In the genomic region with DNA sequence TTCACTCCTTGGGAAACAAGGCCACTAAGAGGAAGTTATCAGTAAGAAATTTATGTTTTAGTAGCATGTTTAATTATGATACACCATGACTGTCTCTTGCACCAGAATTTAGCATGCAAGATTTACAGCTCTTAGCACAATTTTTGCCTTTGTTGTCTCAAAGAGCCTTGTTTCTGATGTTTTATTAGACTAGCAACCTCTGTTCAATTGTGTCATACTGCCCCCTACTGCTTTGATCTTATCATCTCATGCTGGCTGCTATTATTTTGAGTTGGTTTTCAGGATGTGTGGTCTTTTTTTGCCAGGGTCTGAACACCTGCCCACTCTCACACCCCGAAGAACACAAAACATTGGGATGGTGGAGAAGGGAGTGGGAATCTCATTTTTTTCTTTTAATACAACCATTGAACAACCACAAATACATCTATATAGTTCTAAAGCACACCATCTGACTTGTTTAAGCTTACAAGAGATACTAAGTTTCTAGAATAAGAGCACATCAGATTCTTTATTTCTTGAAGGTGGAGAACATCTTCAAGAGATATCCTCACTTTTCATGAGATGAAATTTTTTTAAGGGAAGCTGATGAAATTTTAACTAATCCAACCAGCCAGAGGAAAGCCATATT, we compare ENCODE assay signal across 1 cellular context.
TF ChIP-seq lines count a peak whose summit lies in the region.

No MANE protein-coding gene starts in this region.

TF ChIP-seq in HCT116, 20 proteins besides CTCF, POLR2A, EP300 and RAD21 (continued from another document):
- TF ChIP-seq, protein P1, sequence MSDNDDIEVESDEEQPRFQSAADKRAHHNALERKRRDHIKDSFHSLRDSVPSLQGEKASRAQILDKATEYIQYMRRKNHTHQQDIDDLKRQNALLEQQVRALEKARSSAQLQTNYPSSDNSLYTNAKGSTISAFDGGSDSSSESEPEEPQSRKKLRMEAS (IDR thresholded peaks at IDR 0.05) = no peak
- no peak for TF ChIP-seq YY1 (IDR thresholded peaks at IDR 0.05; ENCODE audit: extremely low read depth, insufficient replicate concordance, low read depth, low read length)
- no peak for TF ChIP-seq CBX3 (IDR thresholded peaks at IDR 0.05; ENCODE audit: low read depth)
- TF ChIP-seq, protein P2, sequence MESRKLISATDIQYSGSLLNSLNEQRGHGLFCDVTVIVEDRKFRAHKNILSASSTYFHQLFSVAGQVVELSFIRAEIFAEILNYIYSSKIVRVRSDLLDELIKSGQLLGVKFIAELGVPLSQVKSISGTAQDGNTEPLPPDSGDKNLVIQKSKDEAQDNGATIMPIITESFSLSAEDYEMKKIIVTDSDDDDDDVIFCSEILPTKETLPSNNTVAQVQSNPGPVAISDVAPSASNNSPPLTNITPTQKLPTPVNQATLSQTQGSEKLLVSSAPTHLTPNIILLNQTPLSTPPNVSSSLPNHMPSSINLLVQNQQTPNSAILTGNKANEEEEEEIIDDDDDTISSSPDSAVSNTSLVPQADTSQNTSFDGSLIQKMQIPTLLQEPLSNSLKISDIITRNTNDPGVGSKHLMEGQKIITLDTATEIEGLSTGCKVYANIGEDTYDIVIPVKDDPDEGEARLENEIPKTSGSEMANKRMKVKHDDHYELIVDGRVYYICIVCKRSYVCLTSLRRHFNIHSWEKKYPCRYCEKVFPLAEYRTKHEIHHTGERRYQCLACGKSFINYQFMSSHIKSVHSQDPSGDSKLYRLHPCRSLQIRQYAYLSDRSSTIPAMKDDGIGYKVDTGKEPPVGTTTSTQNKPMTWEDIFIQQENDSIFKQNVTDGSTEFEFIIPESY (IDR thresholded peaks at IDR 0.05; ENCODE audit: extremely low read depth, insufficient replicate concordance, low read length) = no peak
- no peak for TF ChIP-seq ZNF274 (IDR thresholded peaks at IDR 0.05; ENCODE audit: low read depth, low read length)
- TF ChIP-seq, protein P3, sequence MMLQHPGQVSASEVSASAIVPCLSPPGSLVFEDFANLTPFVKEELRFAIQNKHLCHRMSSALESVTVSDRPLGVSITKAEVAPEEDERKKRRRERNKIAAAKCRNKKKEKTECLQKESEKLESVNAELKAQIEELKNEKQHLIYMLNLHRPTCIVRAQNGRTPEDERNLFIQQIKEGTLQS (IDR thresholded peaks at IDR 0.05) = no peak
- no peak for TF ChIP-seq JUND (IDR thresholded peaks at IDR 0.05)
- no peak for TF ChIP-seq SIN3A (IDR thresholded peaks at IDR 0.05; ENCODE audit: low read depth)
- no peak for TF ChIP-seq SRF (IDR thresholded peaks at IDR 0.05; ENCODE audit: low read depth)
- no peak for TF ChIP-seq CEBPB (IDR thresholded peaks at IDR 0.05; ENCODE audit: low read depth)
- TF ChIP-seq POLR2AphosphoS5 (IDR thresholded peaks at IDR 0.05; ENCODE audit: low read depth, low read length) = no peak
- no peak for TF ChIP-seq TCF7L2 (IDR thresholded peaks at IDR 0.05; ENCODE audit: borderline replicate concordance, extremely low read depth, insufficient read depth, insufficient read length)
